In genomic region chr3:169660709-169661566, GRCh38 we compare ENCODE assay signal across 8 cellular contexts. TPM values are rescaled to one million over a fixed set of nuclear protein-coding genes. Genes with fewer than 3 reads are reported as not detected.
DNase-seq lines count a peak whose midpoint lies in the region; ATAC-seq, FAIRE-seq and TF ChIP-seq lines count a peak whose summit lies in the region.

No MANE protein-coding gene starts in this region.

- no peak overlapping the region for H2AFZ ChIP-seq in GM12878 (ENCODE audit: control insufficient read depth, low read depth, low read length)

- H3K27me3 ChIP-seq in GM12878 (replicated peaks in 1 of 2; ENCODE audit: control insufficient read depth in 2 of 2, insufficient read depth in 2 of 2, low read length in 1 of 2) (peaks cover 18 to 43% of the 10 kb centered on the region in 2 experiments), kidney epithelial cell (ENCODE audit: control insufficient read depth, insufficient read depth, low read length) (peaks cover 32% of the 10 kb centered on the region), suprapubic skin (peaks cover 97% of the 10 kb centered on the region)

- peak; percentile 16 for DNase-seq in activated CD4-positive, alpha-beta T cell treated with anti-CD3 and anti-CD28 coated beads, Interleukin-2, amount 10 ng/mL, durations not matched to agents 7 days and 5 days
- DNase-seq in activated CD4-positive, alpha-beta T cell treated with anti-CD3 and anti-CD28 coated beads for 1 hour, result no peak
- DNase-seq in GM12878 (ENCODE audit: low read depth, low spot score), result no peak
- no peak for DNase-seq in kidney epithelial cell (ENCODE audit: low read depth)
- no peak for DNase-seq in suprapubic skin (ENCODE audit: low spot score in 2 of 2)
- no peak for DNase-seq in activated gamma-delta T cell (lab: John Stamatoyannopoulos, UW)
- DNase-seq in NCI-H1417 (lab: John Stamatoyannopoulos, UW), result no peak

- SMC1A ChIA-PET in GM12878 (lab: Charles Lee; ENCODE audit: uncharacterized antibody, unreplicated experiment), result no interaction called here

- in situ Hi-C loops in GM12878 (cut with MboI), result loop anchor here (10.0 kb wide), 1 partner anchor 516 kb away; no protein-coding TSS in a partner anchor

- peaks cover 34% of the 10 kb centered on the region for H3K4me1 Mint-ChIP-seq in activated CD4-positive, alpha-beta T cell treated with anti-CD3 and anti-CD28 coated beads, Interleukin-2, amount 10 ng/mL, durations not matched to agents 7 days and 5 days

- POLR2A ChIA-PET in activated CD4-positive, alpha-beta T cell treated with anti-CD3 and anti-CD28 coated beads, Interleukin-2, amount 10 ng/mL, durations not matched to agents 7 days and 5 days (lab: Charles Lee), result no interaction called here
- POLR2A ChIA-PET in GM12878 (lab: Charles Lee), result interaction anchor here (0.6 kb wide), 1 partner anchor 338 kb away, joined by 3 read pairs; no protein-coding TSS in a partner anchor

- H3K79me2 ChIP-seq in GM12878 (ENCODE audit: control insufficient read depth, insufficient read depth, low read length), result no peaks in the 10 kb centered on the region

- H3K4me1 ChIP-seq in GM12878 (ENCODE audit: control insufficient read depth, insufficient read depth, low read length) (peaks cover 5% of the 10 kb centered on the region; the same call in 1 of the 2 replicates), suprapubic skin (peaks cover 46% of the 10 kb centered on the region)

- TF ChIP-seq CTCF in GM12878 (IDR thresholded peaks at IDR 0.05 in 2 of 3, conservative IDR thresholded peaks at IDR 0.05 in 1 of 3; ENCODE audit: control insufficient read depth in 2 of 3, extremely low read depth in 1 of 3, insufficient read depth in 1 of 3, low read depth in 3 of 3, low read length in 3 of 3) (no peak), kidney epithelial cell (IDR thresholded peaks at IDR 0.05; ENCODE audit: insufficient read depth, low read length, poor library complexity, severe bottlenecking) (no peak), suprapubic skin (IDR thresholded peaks at IDR 0.05) (no peak)

- H3K4me2 ChIP-seq in GM12878 (ENCODE audit: control insufficient read depth, insufficient read depth), result peak overlapping the region; percentile 95

- TF ChIP-seq EP300 in GM12878 (IDR thresholded peaks at IDR 0.05; ENCODE audit: borderline replicate concordance in 1 of 2, control insufficient read depth in 1 of 2, low read depth in 2 of 2, low read length in 2 of 2) (no peak), suprapubic skin (IDR thresholded peaks at IDR 0.05) (no peak)

- H3K4me3 ChIP-seq in GM12878 (peak overlapping the region; percentile 60; the same call in 1 of the 2 replicates), kidney epithelial cell (ENCODE audit: low read depth, low read length) (peak overlapping the region; percentile 61), suprapubic skin (peak overlapping the region; percentile 54)

- RAD21 ChIA-PET in GM12878 (lab: Charles Lee; ENCODE audit: unreplicated experiment), result no interaction called here

- no peaks in the 10 kb centered on the region for H4K20me1 ChIP-seq in GM12878 (ENCODE audit: control insufficient read depth, insufficient read depth)

- FAIRE-seq in GM12878 (lab: Jason Lieb, UNC), result no peak

- 4% methylated on average over 31 of the region's 32 CpGs for WGBS in GM12878 (ENCODE audit: insufficient coverage, insufficient replicate concordance, low lambda C conversion rate, missing lambda C conversion rate)
- WGBS in suprapubic skin, result 9% methylated on average over 32 of the region's 32 CpGs

- H3K9me3 ChIP-seq in GM12878 (replicated peaks; ENCODE audit: control insufficient read depth, insufficient read depth, low read length) (no peaks in the 10 kb centered on the region), suprapubic skin (no peaks in the 10 kb centered on the region)

- TF ChIP-seq RAD21 in GM12878 (IDR thresholded peaks at IDR 0.05; ENCODE audit: insufficient read depth, low read depth, low read length), result no peak

- CTCF ChIA-PET in activated CD4-positive, alpha-beta T cell treated with anti-CD3 and anti-CD28 coated beads, Interleukin-2, amount 10 ng/mL, durations not matched to agents 7 days and 5 days (lab: Charles Lee), result interaction anchor here (1.1 to 1.6 kb wide), 3 partner anchors 10 to 518 kb away, joined by 3 to 6 read pairs (median 4); no protein-coding TSS in a partner anchor
- CTCF ChIA-PET in GM12878 (lab: Yijun Ruan, JAX), result no interaction called here

- no peak overlapping the region for H3K9ac ChIP-seq in GM12878 (ENCODE audit: control insufficient read depth, insufficient read depth, low read length)

- ATAC-seq in GM12878 (no peak), GM21390 (IDR thresholded peaks at IDR 0.05; ENCODE audit: unreplicated experiment) (no peak)

- H3K36me3 ChIP-seq in GM12878 (ENCODE audit: control insufficient read depth in 2 of 2, insufficient read depth in 2 of 2, low read length in 1 of 2) (no peaks in the 10 kb centered on the region), kidney epithelial cell (ENCODE audit: control insufficient read depth, insufficient read depth, low read length) (no peaks in the 10 kb centered on the region), suprapubic skin (no peaks in the 10 kb centered on the region)

- H3K27me3 Mint-ChIP-seq in activated CD4-positive, alpha-beta T cell treated with anti-CD3 and anti-CD28 coated beads, Interleukin-2, amount 10 ng/mL, durations not matched to agents 7 days and 5 days, result peaks cover 85% of the 10 kb centered on the region

- peak overlapping the region; percentile 69 for H3K4me3 Mint-ChIP-seq in activated CD4-positive, alpha-beta T cell treated with anti-CD3 and anti-CD28 coated beads, Interleukin-2, amount 10 ng/mL, durations not matched to agents 7 days and 5 days

- no TSS peak for BruUV-seq in GM12878 (replicated peaks; lab: Mats Ljungman, UMichigan)

- peaks cover 2% of the 10 kb centered on the region for H3K36me3 Mint-ChIP-seq in activated CD4-positive, alpha-beta T cell treated with anti-CD3 and anti-CD28 coated beads, Interleukin-2, amount 10 ng/mL, durations not matched to agents 7 days and 5 days (ENCODE audit: low read depth)

- no peak overlapping the region for H3K27ac Mint-ChIP-seq in activated CD4-positive, alpha-beta T cell treated with anti-CD3 and anti-CD28 coated beads, Interleukin-2, amount 10 ng/mL, durations not matched to agents 7 days and 5 days

- H3K27ac ChIP-seq in GM12878 (ENCODE audit: control insufficient read depth, insufficient read depth) (no peak overlapping the region), suprapubic skin (peak overlapping the region; percentile 13)

- intact Hi-C loops in GM12878 (cut with micrococcal nuclease; ENCODE audit: unreplicated experiment), result loop anchor here (10.0 kb wide), 1 partner anchor 176 kb away; no protein-coding TSS in a partner anchor

- TF ChIP-seq POLR2A in GM12878 (IDR thresholded peaks at IDR 0.05; ENCODE audit: low read depth, low read length), result no peak
- no peak for TF ChIP-seq POLR2A in suprapubic skin (IDR thresholded peaks at IDR 0.05)

- no peaks in the 10 kb centered on the region for H3K9me3 Mint-ChIP-seq in activated CD4-positive, alpha-beta T cell treated with anti-CD3 and anti-CD28 coated beads, Interleukin-2, amount 10 ng/mL, durations not matched to agents 7 days and 5 days

TF ChIP-seq in GM12878, 131 proteins besides CTCF, POLR2A, EP300 and RAD21 (continues in another document):
- no peak for TF ChIP-seq USF1 (IDR thresholded peaks at IDR 0.05; ENCODE audit: borderline replicate concordance, extremely low read length, insufficient read depth, low read depth, low read length)
- TF ChIP-seq EZH2 (IDR thresholded peaks at IDR 0.05; ENCODE audit: borderline replicate concordance, control insufficient read depth, low read depth, low read length), result 0 out of 2 replicates have a peak, but pooled peaks have one; percentile 94
- TF ChIP-seq FOS (IDR thresholded peaks at IDR 0.05; ENCODE audit: borderline replicate concordance, extremely low read depth, insufficient read length), result no peak
- TF ChIP-seq ZNF217 (IDR thresholded peaks at IDR 0.05), result no peak
- TF ChIP-seq E2F4 (IDR thresholded peaks at IDR 0.05; ENCODE audit: low read depth, low read length), result no peak

RNA-seq across cellular contexts. Expression of gene MECOM, which starts 2.6 kb away (rescaled TPM):
- total RNA-seq in activated CD4-positive, alpha-beta T cell treated with anti-CD3 and anti-CD28 coated beads, Interleukin-2, amount 10 ng/mL, durations not matched to agents 7 days and 5 days, result not detected
- not detected in 2 replicates for total RNA-seq in GM12878 (2013; cell fraction: nucleolus; rRNA removed)
- total RNA-seq in GM12878 (2014; rRNA removed), result not detected in 2 replicates
- total RNA-seq in GM12878 (2014; rRNA removed; fragmentation: Illumina TruSeq; extraction: Trizol), result not detected in 2 replicates
- total RNA-seq in GM12878 (2021), result 0.03 and 0.13 TPM in 2 replicates
- polyA plus RNA-seq in GM12878 (2011; ENCODE audit: low read depth), result not detected
- not detected in 2 replicates for polyA plus RNA-seq in GM12878 (2011; rRNA removed)
- polyA plus RNA-seq in GM12878 (2011; cell fraction: cytosol; rRNA removed), result not detected in 2 replicates
- polyA plus RNA-seq in GM12878 (2011; cell fraction: nucleus; rRNA removed), result not detected in 2 replicates
- polyA plus RNA-seq in GM12878 (2012), result not detected in 2 replicates
- polyA plus RNA-seq in GM12878 (2014; fragmentation: Illumina TruSeq; extraction: Trizol), result not detected in 2 replicates
- not detected for polyA plus RNA-seq in GM12878 (2014; fragmentation: Nextera tagmentation; extraction: Ambion mirVana)
- polyA plus RNA-seq in GM12878 (2014; rRNA removed), result not detected in 2 replicates
- polyA plus RNA-seq in GM12878 (2016; fragmentation: Nextera tagmentation; extraction: Ambion mirVana), result not detected
- polyA minus RNA-seq in GM12878 (2011; rRNA and poly(A)+ RNA removed), result not detected in 2 replicates
- not detected in 2 replicates for polyA minus RNA-seq in GM12878 (2011; cell fraction: cytosol; rRNA and poly(A)+ RNA removed)
- polyA minus RNA-seq in GM12878 (2011; cell fraction: nucleus; rRNA and poly(A)+ RNA removed), result not detected in 2 replicates
- 12.4 and 12.6 TPM in 2 replicates for total RNA-seq in kidney epithelial cell
- total RNA-seq in suprapubic skin, result 1 to 10 TPM; 1.1 to 6.4 (median 3.2) TPM
